Comparison of ENCODE assay signal across 11 cellular contexts in the genomic region with DNA sequence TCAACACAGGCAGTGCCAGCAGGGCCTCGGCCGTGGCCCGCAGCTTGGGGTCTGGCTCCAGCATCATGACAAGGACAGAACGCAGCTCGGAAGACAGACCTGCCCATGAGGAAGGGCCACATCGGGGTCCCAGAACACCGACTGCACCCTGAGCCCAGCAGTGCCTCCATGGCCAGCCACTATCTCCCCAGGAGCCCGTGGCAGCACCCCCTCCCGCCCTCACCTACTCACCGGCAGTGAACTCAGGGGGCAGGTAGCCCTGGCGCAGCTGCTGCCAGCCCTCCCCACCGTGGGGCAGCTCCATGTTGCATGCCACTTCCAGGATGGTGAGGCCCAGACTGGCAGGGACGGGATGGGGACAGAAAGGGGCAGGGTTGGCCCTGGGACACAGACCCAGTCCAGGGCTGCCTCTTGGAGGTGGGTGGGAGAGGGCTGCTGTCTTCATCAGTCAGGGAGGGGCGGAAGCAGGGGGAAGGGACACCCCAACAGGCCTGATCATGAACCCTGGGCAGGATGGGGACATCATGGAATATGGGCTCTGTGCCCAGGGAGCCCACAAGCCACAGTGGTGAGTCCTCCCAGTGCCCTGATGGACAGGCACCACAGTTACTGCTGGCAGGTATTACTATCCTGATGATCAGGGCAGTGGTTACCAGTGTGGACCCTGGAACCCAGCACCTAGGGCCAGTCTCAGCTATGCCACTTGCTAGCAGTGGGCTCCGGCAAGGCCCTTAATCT. TPM values are rescaled to one million over a fixed set of nuclear protein-coding genes. Genes with fewer than 3 reads are reported as not detected.
"Had no signal": no experiment of that assay in that cellular context is flagged by ENCODE, and none has a peak within 500 bp of the region (broad histone marks: within the 10 kb centered on the region; RNA-seq: fewer than 3 reads in every experiment).

No MANE protein-coding gene starts in this region.

- H3K36me3 ChIP-seq: neural progenitor cell, right atrium auricular region, thoracic aorta had no signal

- H3K9me3 ChIP-seq: right atrium auricular region, stomach, thoracic aorta had no signal

- H2AFZ ChIP-seq: hepatocyte, neural progenitor cell had no signal

- H3K27me3 ChIP-seq: hepatocyte, neural progenitor cell, right atrium auricular region had no signal

- DNase-seq: activated CD4-positive, CD25-positive, alpha-beta regulatory T cell; activated effector memory CD4-positive, alpha-beta T cell treated with Interleukin-2 at 50 U/mL for 16 hours; activated T-cell treated with anti-CD3 and anti-CD28 coated beads, Interleukin-2, amount 50 U/mL, for 1 hour; dermis blood vessel endothelial cell; small intestine; stomach had no signal

- H3K27ac ChIP-seq: hepatocyte, neural progenitor cell, right atrium auricular region, stomach, thoracic aorta had no signal

- H3K9ac ChIP-seq: neural progenitor cell had no signal

- H3K4me3 ChIP-seq: hepatocyte, neural progenitor cell, right atrium auricular region, stomach, thoracic aorta had no signal

- H3K79me2 ChIP-seq: hepatocyte had no signal

- H3K4me2 ChIP-seq: hepatocyte, neural progenitor cell had no signal

RNA-seq across cellular contexts. Expression of gene KREMEN2, which starts 10.4 kb away (rescaled TPM):
- total RNA-seq: dermis blood vessel endothelial cell, liver, right atrium auricular region, thoracic aorta had no signal

RNA-seq across cellular contexts. Expression of gene CLDN9, which starts 38.2 kb away (rescaled TPM):
- total RNA-seq: dermis blood vessel endothelial cell, stomach had no signal

RNA-seq across cellular contexts. Expression of gene CLDN6, which starts 43.5 kb away (rescaled TPM):
- total RNA-seq: dermis blood vessel endothelial cell, right atrium auricular region, stomach, thoracic aorta had no signal
